Comparison of ENCODE assay signal across 8 cellular contexts in genomic region chr20:37693203-37693602, GRCh38. TPM values are rescaled to one million over a fixed set of nuclear protein-coding genes. Genes with fewer than 3 reads are reported as not detected.
DNase-seq lines count a peak whose midpoint lies in the region; ATAC-seq, FAIRE-seq and TF ChIP-seq lines count a peak whose summit lies in the region.

No MANE protein-coding gene starts in this region.

- TF ChIP-seq CTCF in DOHH2 (IDR thresholded peaks at IDR 0.05; ENCODE audit: low read depth, low read length, poor library complexity, severe bottlenecking) (no peak), H1 (IDR thresholded peaks at IDR 0.05; ENCODE audit: control extremely low read depth in 1 of 3, insufficient read depth in 1 of 3, low read depth in 1 of 3, low read length in 3 of 3) (no peak), pancreas (IDR thresholded peaks at IDR 0.05) (no peak)

- H2BK12ac ChIP-seq in H1 (ENCODE audit: low read depth, low read length) = no peak overlapping the region

- H3K79me2 ChIP-seq in DOHH2 (ENCODE audit: control insufficient read depth, low read length) (peaks cover 34% of the 10 kb centered on the region), H1 (ENCODE audit: control insufficient read depth in 1 of 2, insufficient read depth in 2 of 2, low read length in 2 of 2) (peaks cover 11 to 29% of the 10 kb centered on the region in 2 experiments; a peak in 3 of 4 replicates)

- ATAC-seq in pancreas (no peak), HG03565 (IDR thresholded peaks at IDR 0.05; ENCODE audit: unreplicated experiment) (no peak)

- no peak overlapping the region for H2AK5ac ChIP-seq in H1 (ENCODE audit: low read depth, low read length)

- no peak overlapping the region for H2BK120ac ChIP-seq in H1 (replicated peaks; ENCODE audit: low read depth, low read length)

- H3K9ac ChIP-seq in NT2/D1 (ENCODE audit: insufficient read length, low read depth) = no peak overlapping the region
- H3K9ac ChIP-seq in H1 (replicated peaks in 1 of 4; ENCODE audit: extremely low read depth in 1 of 4, low read depth in 3 of 4, low read length in 3 of 4) = no peak overlapping the region

- no peak for TF ChIP-seq RAD21 in H1 (IDR thresholded peaks at IDR 0.05 in 1 of 2, conservative IDR thresholded peaks at IDR 0.05 in 1 of 2; ENCODE audit: low read depth in 2 of 2, low read length in 2 of 2)

- H3K27ac ChIP-seq in DOHH2 (ENCODE audit: low read depth, low read length) (no peak overlapping the region), H1 (ENCODE audit: low read depth, low read length) (no peak overlapping the region), pancreas (no peak overlapping the region)

- no peak for TF ChIP-seq POLR2A in H1 (IDR thresholded peaks at IDR 0.05; ENCODE audit: control extremely low read depth in 1 of 2, low read depth in 2 of 2, low read length in 2 of 2)

- H3K27me3 ChIP-seq in DOHH2 (ENCODE audit: control insufficient read depth, low read length) = peaks cover 14% of the 10 kb centered on the region
- peaks cover 4% of the 10 kb centered on the region for H3K27me3 ChIP-seq in NT2/D1 (ENCODE audit: insufficient read depth, insufficient read length)
- no peaks in the 10 kb centered on the region for H3K27me3 ChIP-seq in H1 (replicated peaks in 1 of 4; ENCODE audit: control insufficient read depth in 3 of 4, extremely low read depth in 1 of 4, insufficient read depth in 3 of 4, low read length in 3 of 4)
- H3K27me3 ChIP-seq in pancreas = no peaks in the 10 kb centered on the region

- H2BK20ac ChIP-seq in H1 (ENCODE audit: low read length) = no peak overlapping the region

- H2BK15ac ChIP-seq in H1 (ENCODE audit: low read length) = no peak overlapping the region

- H3K4me3 ChIP-seq in DOHH2 (ENCODE audit: low read length) = peak overlapping the region; percentile 86
- H3K4me3 ChIP-seq in NT2/D1 (ENCODE audit: insufficient read length, low read depth) = peak overlapping the region; percentile 95
- H3K4me3 ChIP-seq in H1 (ENCODE audit: extremely low read depth in 1 of 4, insufficient read depth in 2 of 4, low read depth in 3 of 4, low read length in 4 of 4) = peak overlapping the region; percentile 36 to 93 (median 52); a peak in 7 of 8 replicates
- peak overlapping the region; percentile 70 to 89 (median 86) for H3K4me3 ChIP-seq in pancreas

- intact Hi-C loops in pancreas (cut with DNase I) = no loop called here

- H3K23ac ChIP-seq in H1 (ENCODE audit: insufficient read length) = no peak overlapping the region

- FAIRE-seq in H1 (lab: Jason Lieb, UNC) (no peak), pancreas (lab: Jason Lieb, UNC) (no peak), GM19239 (lab: Jason Lieb, UNC) (no peak)

- H3K36me3 ChIP-seq in DOHH2 (ENCODE audit: control insufficient read depth, low read length) (peaks cover 6% of the 10 kb centered on the region), NT2/D1 (ENCODE audit: insufficient read depth, insufficient read length, low read length) (peaks cover 25% of the 10 kb centered on the region), H1 (ENCODE audit: control insufficient read depth in 2 of 4, insufficient read depth in 4 of 4, low read length in 3 of 4) (no peaks in the 10 kb centered on the region), pancreas (no peaks in the 10 kb centered on the region)

- H3K4me1 ChIP-seq in DOHH2 (ENCODE audit: control insufficient read depth, low read length) (peaks cover 26% of the 10 kb centered on the region), NT2/D1 (ENCODE audit: insufficient read depth, insufficient read length) (no peaks in the 10 kb centered on the region), H1 (replicated peaks in 1 of 4; ENCODE audit: control insufficient read depth in 3 of 4, insufficient read depth in 4 of 4, low read length in 3 of 4) (peaks cover 0 to 4% (median 3%) of the 10 kb centered on the region in 4 experiments; a peak in 2 of 7 replicates), pancreas (peaks cover 8 to 14% (median 13%) of the 10 kb centered on the region in 3 donors)

- POLR2A ChIA-PET in H1 (lab: Charles Lee; ENCODE audit: partially characterized antibody) = no interaction called here

- no peaks in the 10 kb centered on the region for H3K9me2 ChIP-seq in DOHH2 (replicated peaks; ENCODE audit: control insufficient read depth, low read length)

- 93% methylated on average over 2 of the region's 2 CpGs; no CpG with 5 or more reads in 1 of the 2 experiments for WGBS in H1 (ENCODE audit: extremely low coverage in 1 of 2, insufficient coverage in 1 of 2, insufficient read length in 1 of 2, insufficient replicate concordance in 2 of 2, low coverage in 1 of 2, low lambda C conversion rate in 2 of 2, missing lambda C conversion rate in 1 of 2), 2 experiments
- WGBS in pancreas, 2 donors = 84 to 86% methylated on average over 2 of the region's 2 CpGs

- H3K4me2 ChIP-seq in DOHH2 (ENCODE audit: low read length) (peak overlapping the region; percentile 85), H1 (ENCODE audit: insufficient read depth in 1 of 2, low read depth in 2 of 2, low read length in 2 of 2) (peak overlapping the region; percentile 69 to 88; a peak in 3 of 4 replicates)

- no peak overlapping the region for H3K56ac ChIP-seq in H1 (replicated peaks; ENCODE audit: insufficient read length, low read depth, low read length)

- no peak overlapping the region for H3K14ac ChIP-seq in H1 (ENCODE audit: insufficient read length)

- no peak overlapping the region for H4K5ac ChIP-seq in H1 (ENCODE audit: insufficient read length, low read depth, low read length)

- H3F3A ChIP-seq in DOHH2 (ENCODE audit: control insufficient read depth, insufficient read depth) = no peaks in the 10 kb centered on the region

- no peak overlapping the region for H2BK5ac ChIP-seq in H1 (ENCODE audit: low read depth, low read length)

- peak overlapping the region; percentile 66; the same call in 1 of the 2 replicates for H3K18ac ChIP-seq in H1 (ENCODE audit: extremely low read depth, low read length)

- no peaks in the 10 kb centered on the region for H3K9me3 ChIP-seq in DOHH2 (ENCODE audit: control insufficient read depth, insufficient read depth, low read length)
- no peaks in the 10 kb centered on the region for H3K9me3 ChIP-seq in NT2/D1 (ENCODE audit: insufficient read depth, low read length)
- H3K9me3 ChIP-seq in H1 (ENCODE audit: insufficient read depth in 2 of 2, low read depth in 1 of 2, low read length in 1 of 2) = no peaks in the 10 kb centered on the region
- H3K9me3 ChIP-seq in pancreas = no peaks in the 10 kb centered on the region

- peaks cover 8% of the 10 kb centered on the region for H3K23me2 ChIP-seq in H1 (ENCODE audit: low read depth, low read length)

- DNase-seq in NT2/D1 (ENCODE audit: low read depth, low spot score) (no peak), H1 (ENCODE audit: low read depth in 1 of 2, low spot score in 2 of 2) (no peak), pancreas (no peak), NCI-H1694 treated with DMSO at 0.1 percent for 48 hours (lab: John Stamatoyannopoulos, UW) (no peak), GM19239 (ENCODE audit: insufficient read length, low spot score) (no peak)
- DNase-seq in activated CD4-positive, alpha-beta T cell treated with anti-CD3 and anti-CD28 coated beads, Interleukin-2, amount 50 U/mL, for 4 hours = no peak

- no peak overlapping the region for H4K91ac ChIP-seq in H1 (replicated peaks; ENCODE audit: insufficient read length, low read length)

- H3K4ac ChIP-seq in H1 (replicated peaks; ENCODE audit: insufficient read length, low read depth, low read length) = no peak overlapping the region

- H4K20me1 ChIP-seq in DOHH2 (ENCODE audit: control insufficient read depth, insufficient read depth, low read depth, low read length) (0 out of 2 replicates have a peak, but pooled peaks cover 4% of the 10 kb centered on the region), H1 (replicated peaks in 1 of 2; ENCODE audit: control insufficient read depth in 1 of 2, insufficient read depth in 2 of 2, low read length in 2 of 2) (peaks cover 0 to 4% of the 10 kb centered on the region in 2 experiments)

- no peak overlapping the region for H4K8ac ChIP-seq in H1 (ENCODE audit: extremely low read depth, insufficient read depth, low read length)

- peaks cover 9% of the 10 kb centered on the region for H3K79me1 ChIP-seq in H1 (ENCODE audit: low read depth, low read length)

- H2AFZ ChIP-seq in H1 (ENCODE audit: low read length) = peak overlapping the region; percentile 99

- no peak for TF ChIP-seq EP300 in H1 (IDR thresholded peaks at IDR 0.05; ENCODE audit: borderline replicate concordance in 1 of 2, low read depth in 2 of 2, low read length in 2 of 2)

- CTCF ChIA-PET in H1 (lab: Charles Lee; ENCODE audit: partially characterized antibody) = no interaction called here

TF ChIP-seq in H1, 55 proteins besides CTCF, POLR2A, EP300 and RAD21:
- no peak for TF ChIP-seq NANOG (IDR thresholded peaks at IDR 0.05; ENCODE audit: insufficient read depth, low read depth, low read length, poor library complexity, severe bottlenecking)

RNA-seq across cellular contexts. Expression of gene CTNNBL1, which starts 0.6 kb away (rescaled TPM):
- total RNA-seq in H1 (2021; fragmentation: NEBNext Ultra II Directional; extraction: Animal tissue kit (Norgen Biotek cat#: 25700)) = 70.4 and 81.6 TPM in 2 replicates
- polyA plus RNA-seq in H1 (2011; rRNA removed) (14.4 and 19.6 TPM in 2 replicates), pancreas (10 to 100 TPM; 27.9 to 34.9 TPM)
- 35.3 TPM for polyA plus RNA-seq in H1 (2011; cell fraction: cytosol; rRNA removed)
- 27.1 TPM for polyA plus RNA-seq in H1 (2011; cell fraction: nucleus; rRNA removed)
- 71.3 to 98.7 TPM (median 82.9 TPM) in 4 replicates for polyA plus RNA-seq in H1 (2012, experiment 1 of 2)
- polyA plus RNA-seq in H1 (2012, experiment 2 of 2) = 30.7 TPM
- 83.0 TPM for polyA plus RNA-seq in H1 (2013, experiment 1 of 2)
- polyA plus RNA-seq in H1 (2013, experiment 2 of 2) = 89.4 TPM
- polyA minus RNA-seq in H1 (2011; rRNA and poly(A)+ RNA removed) = 31.4 and 36.5 TPM in 2 replicates
- 22.6 TPM for polyA minus RNA-seq in H1 (2011; cell fraction: cytosol; rRNA and poly(A)+ RNA removed)
- polyA minus RNA-seq in H1 (2011; cell fraction: nucleus; rRNA and poly(A)+ RNA removed) = 20.5 TPM
- total RNA-seq in pancreas = 10 to 100 TPM; 14.8 to 21.9 (median 20.7) TPM
